Comparison of ENCODE assay signal across 30 cellular contexts in the genomic region with DNA sequence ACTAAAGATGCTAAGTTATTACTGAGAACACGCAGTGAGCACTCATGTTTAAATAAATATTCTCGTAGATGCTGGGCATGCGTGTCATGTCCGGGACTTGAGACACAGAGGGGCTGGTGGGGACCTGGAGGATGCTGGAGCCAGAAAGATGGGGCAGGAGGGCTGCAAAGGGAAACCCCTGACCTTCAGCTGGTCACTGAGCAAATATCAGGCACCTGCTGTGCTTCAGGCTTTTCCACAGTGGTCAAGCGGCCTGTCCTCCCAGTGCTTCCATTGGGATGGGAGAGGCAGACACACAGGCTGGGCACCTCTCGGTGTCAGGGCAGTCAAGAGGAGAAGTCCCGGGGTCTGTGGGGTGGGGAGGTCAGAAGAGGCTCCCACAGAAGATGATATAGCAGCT.
"Had no signal": no experiment of that assay in that cellular context is flagged by ENCODE, and none has a peak within 500 bp of the region (broad histone marks: within the 10 kb centered on the region; RNA-seq: fewer than 3 reads in every experiment).

No MANE protein-coding gene starts in this region.

- H3K36me3 ChIP-seq: brain microvascular endothelial cell, MG63 had no signal

- H3K9me3 ChIP-seq: MG63 had no signal

- H3K27ac ChIP-seq: brain microvascular endothelial cell, VCaP had no signal

- H3K4me3 ChIP-seq: MG63 had no signal

- DNase-seq: activated B cell treated with CpG ODN at 0.5 μM for 24 hours; activated CD4-positive, alpha-beta memory T cell treated with anti-CD3 and anti-CD28 coated beads for 36 hours; activated CD4-positive, alpha-beta T cell treated with anti-CD3 and anti-CD28 coated beads for 4 hours; activated CD4-positive, alpha-beta T cell treated with anti-CD3 and anti-CD28 coated beads, Interleukin-2, amount 50 U/mL, for 1 hour; activated CD4-positive, CD25-positive, alpha-beta regulatory T cell treated with anti-CD3 and anti-CD28 coated beads, Interleukin-2, amount 50 U/mL, for 72 hours; activated gamma-delta T cell; activated naive CD4-positive, alpha-beta T cell treated with anti-CD3 and anti-CD28 coated beads, Interleukin-2, amount 10 ng/mL, durations not matched to agents 7 days and 5 days; activated naive CD8-positive, alpha-beta T cell treated with anti-CD3 and anti-CD28 coated beads, Interleukin-2, amount 50 U/mL, for 24 hours; activated T-cell treated with anti-CD3 and anti-CD28 coated beads for 4 hours; activated T-cell treated with anti-CD3 and anti-CD28 coated beads, Interleukin-2, amount 50 U/mL, for 4 hours; brain microvascular endothelial cell; Kasumi-1; KG1; MG63; MV-4-11; NCI-H1092; NCI-H1436 treated with DMSO at 0.1 percent for 48 hours; NCI-H1694 treated with DMSO at 0.1 percent for 48 hours; NCI-H2029; NCI-H345; NCI-H510A; NCI-H526; NCI-H748 treated with DMSO at 0.1 percent for 48 hours; OCI-M1; Right ventricle myocardium superior; SW 1271; T-helper 1 cell; T-helper 2 cell; T-helper 9 cell had no signal
